38 cellular contexts compared by ENCODE assay signal in the genomic region with DNA sequence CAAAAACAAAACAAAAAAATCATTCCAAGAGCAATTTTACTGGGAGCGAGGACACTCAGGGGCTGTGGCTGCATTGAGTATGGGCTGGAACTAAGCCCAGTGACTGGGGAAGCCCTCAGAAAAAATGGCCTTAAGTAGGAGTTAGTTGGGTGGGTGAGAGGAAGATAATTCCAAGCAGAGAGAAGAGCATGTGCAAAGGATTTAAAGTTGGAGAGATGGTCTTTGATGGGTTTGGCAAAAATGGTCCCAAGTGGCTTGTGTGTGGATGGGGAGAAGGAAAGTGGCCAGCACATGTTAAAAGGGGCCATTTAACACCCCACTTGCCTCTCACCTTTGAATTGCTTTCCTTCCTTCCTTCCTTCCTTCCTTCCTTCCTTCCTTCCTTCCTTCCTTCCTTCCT. TPM values are rescaled to one million over a fixed set of nuclear protein-coding genes. Genes with fewer than 3 reads are reported as not detected.
"Had no signal": no experiment of that assay in that cellular context is flagged by ENCODE, and none has a peak within 500 bp of the region (broad histone marks: within the 10 kb centered on the region; RNA-seq: fewer than 3 reads in every experiment).

No MANE protein-coding gene starts in this region.

- H3K4me3 ChIP-seq: adrenal gland, body of pancreas, esophagus squamous epithelium, gastroesophageal sphincter had no signal

- H3K27me3 Mint-ChIP-seq: activated CD4-positive, alpha-beta T cell treated with anti-CD3 and anti-CD28 coated beads for 36 hours; activated naive CD8-positive, alpha-beta T cell treated with anti-CD3 and anti-CD28 coated beads for 36 hours; activated naive CD8-positive, alpha-beta T cell treated with anti-CD3 and anti-CD28 coated beads, Interleukin-2, amount 50 U/mL, for 24 hours; activated T-cell treated with anti-CD3 and anti-CD28 coated beads, Interleukin-2, amount 50 U/mL, for 24 hours; effector memory CD8-positive, alpha-beta T cell; T-cell had no signal

- H3K9me3 ChIP-seq: adrenal gland, body of pancreas, esophagus squamous epithelium, gastroesophageal sphincter had no signal

- H3K27me3 ChIP-seq: adrenal gland, body of pancreas had no signal

- H3K27ac Mint-ChIP-seq: activated B cell treated with CpG ODN at 0.5 μM for 24 hours; activated CD4-positive, alpha-beta memory T cell treated with anti-CD3 and anti-CD28 coated beads, Interleukin-2, amount 10 ng/mL, durations not matched to agents 7 days and 5 days; activated CD4-positive, alpha-beta T cell treated with anti-CD3 and anti-CD28 coated beads for 36 hours; activated CD4-positive, alpha-beta T cell treated with anti-CD3 and anti-CD28 coated beads, Interleukin-2, amount 10 ng/mL, durations not matched to agents 7 days and 5 days; activated naive CD8-positive, alpha-beta T cell treated with anti-CD3 and anti-CD28 coated beads for 36 hours; activated naive CD8-positive, alpha-beta T cell treated with anti-CD3 and anti-CD28 coated beads, Interleukin-2, amount 50 U/mL, for 24 hours; activated T-cell treated with anti-CD3 and anti-CD28 coated beads, Interleukin-2, amount 50 U/mL, for 24 hours; activated T-cell treated with anti-CD3 and anti-CD28 coated beads, Interleukin-2, amount 50 U/mL, for 72 hours; T-helper 1 cell treated with Interleukin-12 subunit alpha and Interleukin-12 subunit beta and Interleukin-4 antibody, amounts not matched to agents 30 μg/mL and 1 μg/mL, for 36 hours; T-helper 2 cell treated with Interferon-gamma antibody and Interleukin-4, amounts not matched to agents 5 μg/mL and 100 μg/mL, for 36 hours had no signal

- H3K36me3 ChIP-seq: adrenal gland, esophagus squamous epithelium, gastroesophageal sphincter, WERI-Rb-1 had no signal

- H3K9me3 Mint-ChIP-seq: activated B cell treated with CpG ODN at 0.5 μM for 24 hours; activated CD4-positive, alpha-beta memory T cell treated with anti-CD3 and anti-CD28 coated beads, Interleukin-2, amount 10 ng/mL, durations not matched to agents 7 days and 5 days; activated CD4-positive, alpha-beta T cell treated with anti-CD3 and anti-CD28 coated beads, Interleukin-2, amount 10 ng/mL, durations not matched to agents 7 days and 5 days; activated naive CD8-positive, alpha-beta T cell treated with anti-CD3 and anti-CD28 coated beads for 36 hours; activated naive CD8-positive, alpha-beta T cell treated with anti-CD3 and anti-CD28 coated beads, Interleukin-2, amount 50 U/mL, for 24 hours; activated T-cell treated with anti-CD3 and anti-CD28 coated beads, Interleukin-2, amount 50 U/mL, for 24 hours; activated T-cell treated with anti-CD3 and anti-CD28 coated beads, Interleukin-2, amount 50 U/mL, for 72 hours; effector memory CD8-positive, alpha-beta T cell; T-cell; T-helper 1 cell treated with Interleukin-12 subunit alpha and Interleukin-12 subunit beta and Interleukin-4 antibody, amounts not matched to agents 30 μg/mL and 1 μg/mL, for 36 hours; T-helper 2 cell treated with Interferon-gamma antibody and Interleukin-4, amounts not matched to agents 5 μg/mL and 100 μg/mL, for 36 hours had no signal

- H3K36me3 Mint-ChIP-seq: activated naive CD8-positive, alpha-beta T cell treated with anti-CD3 and anti-CD28 coated beads for 36 hours; T-cell had no signal

- H3K4me1 Mint-ChIP-seq: activated B cell treated with CpG ODN at 0.5 μM for 24 hours had no signal

- H3K4me1 ChIP-seq: adrenal gland, esophagus squamous epithelium, gastroesophageal sphincter had no signal

- H3K4me3 Mint-ChIP-seq: activated B cell treated with CpG ODN at 0.5 μM for 24 hours; activated CD4-positive, alpha-beta memory T cell treated with anti-CD3 and anti-CD28 coated beads, Interleukin-2, amount 10 ng/mL, durations not matched to agents 7 days and 5 days; activated CD4-positive, alpha-beta T cell treated with anti-CD3 and anti-CD28 coated beads for 36 hours; activated CD4-positive, alpha-beta T cell treated with anti-CD3 and anti-CD28 coated beads, Interleukin-2, amount 10 ng/mL, durations not matched to agents 7 days and 5 days; activated naive CD8-positive, alpha-beta T cell treated with anti-CD3 and anti-CD28 coated beads for 36 hours; activated naive CD8-positive, alpha-beta T cell treated with anti-CD3 and anti-CD28 coated beads, Interleukin-2, amount 50 U/mL, for 24 hours; activated T-cell treated with anti-CD3 and anti-CD28 coated beads, Interleukin-2, amount 50 U/mL, for 24 hours; activated T-cell treated with anti-CD3 and anti-CD28 coated beads, Interleukin-2, amount 50 U/mL, for 72 hours; effector memory CD8-positive, alpha-beta T cell; T-cell; T-helper 1 cell treated with Interleukin-12 subunit alpha and Interleukin-12 subunit beta and Interleukin-4 antibody, amounts not matched to agents 30 μg/mL and 1 μg/mL, for 36 hours; T-helper 2 cell treated with Interferon-gamma antibody and Interleukin-4, amounts not matched to agents 5 μg/mL and 100 μg/mL, for 36 hours had no signal

- DNase-seq: activated B cell treated with CpG ODN at 0.5 μM for 24 hours; activated CD4-positive, alpha-beta memory T cell treated with anti-CD3 and anti-CD28 coated beads, Interleukin-2, amount 10 ng/mL, durations not matched to agents 7 days and 5 days; activated CD4-positive, alpha-beta T cell treated with anti-CD3 and anti-CD28 coated beads for 36 hours; activated CD4-positive, alpha-beta T cell treated with anti-CD3 and anti-CD28 coated beads, Interleukin-2, amount 10 ng/mL, durations not matched to agents 7 days and 5 days; activated CD4-positive, alpha-beta T cell treated with anti-CD3 and anti-CD28 coated beads, Interleukin-2, amount 50 U/mL, for 4 hours; activated CD4-positive, CD25-positive, alpha-beta regulatory T cell treated with anti-CD3 and anti-CD28 coated beads, Interleukin-2, amount 50 U/mL, for 72 hours; activated CD8-positive, alpha-beta memory T cell treated with anti-CD3 and anti-CD28 coated beads, Interleukin-2, amount 50 U/mL, for 48 hours; activated gamma-delta T cell; activated naive CD4-positive, alpha-beta T cell; activated naive CD4-positive, alpha-beta T cell treated with anti-CD3 and anti-CD28 coated beads, Interleukin-2, amount 50 U/mL, for 16 hours; activated naive CD8-positive, alpha-beta T cell treated with anti-CD3 and anti-CD28 coated beads for 36 hours; activated naive CD8-positive, alpha-beta T cell treated with anti-CD3 and anti-CD28 coated beads, Interleukin-2, amount 50 U/mL, for 24 hours; activated T-cell treated with anti-CD3 and anti-CD28 coated beads for 4 hours; activated T-cell treated with anti-CD3 and anti-CD28 coated beads, Interleukin-2, amount 50 U/mL, for 24 hours; activated T-cell treated with anti-CD3 and anti-CD28 coated beads, Interleukin-2, amount 50 U/mL, for 72 hours; adrenal gland; amygdala; aorta; body of pancreas; caudate nucleus; cortex of kidney; dermis blood vessel endothelial cell; effector CD4-positive, alpha-beta T cell; effector memory CD8-positive, alpha-beta T cell; esophagus squamous epithelium; foreskin melanocyte; SW 1271; T-cell; T1000; WERI-Rb-1 had no signal

- H3K27ac ChIP-seq: adrenal gland, body of pancreas, epithelial cell of prostate, esophagus squamous epithelium, gastroesophageal sphincter, WERI-Rb-1 had no signal

- ATAC-seq: activated CD4-positive, alpha-beta T cell treated with anti-CD3 and anti-CD28 coated beads for 36 hours; activated naive CD8-positive, alpha-beta T cell treated with anti-CD3 and anti-CD28 coated beads, Interleukin-2, amount 50 U/mL, for 24 hours; activated T-cell treated with anti-CD3 and anti-CD28 coated beads, Interleukin-2, amount 50 U/mL, for 72 hours; body of pancreas; effector memory CD8-positive, alpha-beta T cell; gastroesophageal sphincter; T-cell had no signal

RNA-seq across cellular contexts. Expression of a gene that starts 6.7 kb away (rescaled TPM):
- total RNA-seq: activated B cell treated with CpG ODN at 0.5 μM for 24 hours, aorta, body of pancreas, chondrocyte, dermis blood vessel endothelial cell, endothelial cell of umbilical vein, fibroblast of lung, fibroblast of villous mesenchyme had no signal

RNA-seq across cellular contexts. Expression of a gene that starts 22.3 kb away (rescaled TPM):
- total RNA-seq: activated B cell treated with CpG ODN at 0.5 μM for 24 hours; activated naive CD8-positive, alpha-beta T cell treated with anti-CD3 and anti-CD28 coated beads for 36 hours; adrenal gland; aorta; body of pancreas; chondrocyte; dermis blood vessel endothelial cell; esophagus squamous epithelium; fibroblast of lung; fibroblast of villous mesenchyme; gastroesophageal sphincter had no signal

RNA-seq across cellular contexts. Expression of a gene that starts 37.3 kb away (rescaled TPM):
- total RNA-seq: fibroblast of lung, fibroblast of villous mesenchyme had no signal
